ENCODE assay signal across 8 cellular contexts in the genomic region with DNA sequence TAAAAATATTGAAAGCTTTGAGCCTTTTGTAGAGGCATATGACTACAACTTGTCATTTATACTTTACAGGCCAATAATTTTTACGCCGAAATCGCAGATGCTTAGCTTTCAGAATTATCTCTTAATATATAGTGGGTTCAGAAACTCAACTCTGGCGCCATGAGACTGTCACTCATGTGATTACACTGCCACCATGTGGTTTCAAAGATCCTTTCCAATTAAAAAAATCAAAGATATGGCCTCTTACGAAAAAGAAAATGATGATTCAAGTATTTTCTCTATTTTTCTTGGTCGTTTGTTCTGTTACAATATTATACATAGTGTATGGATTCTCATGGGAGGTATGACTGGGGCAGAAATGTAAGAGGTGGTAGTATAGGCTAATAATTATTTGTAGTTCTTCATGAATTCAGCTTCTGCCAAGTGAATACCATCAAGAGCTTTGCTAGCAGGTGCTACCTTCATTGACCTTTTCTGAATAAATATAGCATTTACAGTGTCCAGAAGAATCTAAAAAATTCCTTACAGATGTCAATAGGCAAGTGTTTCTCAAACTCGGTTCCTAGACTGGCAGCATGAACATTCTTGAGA.
DNase-seq lines count a peak whose midpoint lies in the region; ATAC-seq and TF ChIP-seq lines count a peak whose summit lies in the region.

No MANE protein-coding gene starts in this region.

- H3K9me3 ChIP-seq in Caco-2: no peaks in the 10 kb centered on the region
- H3K9me3 ChIP-seq in PC-3 (ENCODE audit: low read length): no peaks in the 10 kb centered on the region
- no peaks in the 10 kb centered on the region for H3K9me3 ChIP-seq in esophagus squamous epithelium

- H3K36me3 ChIP-seq in Caco-2 (ENCODE audit: control insufficient read depth, insufficient read depth, low read length) (no peaks in the 10 kb centered on the region), PC-3 (ENCODE audit: low read depth, low read length) (no peaks in the 10 kb centered on the region), esophagus squamous epithelium (no peaks in the 10 kb centered on the region)

- peak; percentile 74 for ATAC-seq in GM19043 (IDR thresholded peaks at IDR 0.05; ENCODE audit: low read depth, unreplicated experiment)
- ATAC-seq in PC-3: peak; percentile 77

- peak overlapping the region; percentile 30 for H3K4me2 ChIP-seq in PC-3 (ENCODE audit: low read length)

- no peaks in the 10 kb centered on the region for H3K9me2 ChIP-seq in PC-3 (replicated peaks; ENCODE audit: low read length)

- no peaks in the 10 kb centered on the region for H3K79me2 ChIP-seq in PC-3 (ENCODE audit: low read length)

- H3K4me1 Mint-ChIP-seq in Caco-2 (ENCODE audit: low read depth, unreplicated experiment): no peaks in the 10 kb centered on the region
- peaks cover 1% of the 10 kb centered on the region for H3K4me1 Mint-ChIP-seq in activated T-helper 2 cell treated with anti-CD3 and anti-CD28 coated beads, Interferon-gamma antibody, Interleukin-2, Interleukin-4, amounts not matched to agents 10 μg/mL and 5 μg/mL and 100 μg/mL, durations not matched to agents 14 hours and 24 hours and 36 hours (ENCODE audit: low read depth)
- H3K4me1 Mint-ChIP-seq in activated CD4-positive, alpha-beta memory T cell treated with anti-CD3 and anti-CD28 coated beads, Interleukin-2, amount 10 ng/mL, durations not matched to agents 7 days and 5 days: no peaks in the 10 kb centered on the region

- DNase-seq in Caco-2: peak in 1 of 2 experiments; percentile 35
- peak; percentile 69 for DNase-seq in HT-29 (ENCODE audit: low spot score)
- DNase-seq in PC-3: peak; percentile 66
- peak; percentile 0 for DNase-seq in esophagus squamous epithelium (lab: John Stamatoyannopoulos, UW)
- peak; percentile 57 for DNase-seq in pons (ENCODE audit: low spot score)
- DNase-seq in activated T-helper 2 cell treated with anti-CD3 and anti-CD28 coated beads, Interferon-gamma antibody, Interleukin-2, Interleukin-4, amounts not matched to agents 10 μg/mL and 5 μg/mL and 100 μg/mL, durations not matched to agents 14 hours and 24 hours and 36 hours (ENCODE audit: low spot score): no peak
- no peak for DNase-seq in activated CD4-positive, alpha-beta memory T cell treated with anti-CD3 and anti-CD28 coated beads, Interleukin-2, amount 10 ng/mL, durations not matched to agents 7 days and 5 days

- H3K27ac ChIP-seq in PC-3 (ENCODE audit: low read length): no peak overlapping the region
- H3K27ac ChIP-seq in esophagus squamous epithelium: no peak overlapping the region

- H3K4me3 ChIP-seq in Caco-2 (ENCODE audit: low read depth, low read length) (no peak overlapping the region), PC-3 (ENCODE audit: low read length) (no peak overlapping the region), esophagus squamous epithelium (no peak overlapping the region)

- no peaks in the 10 kb centered on the region for H4K20me1 ChIP-seq in PC-3 (ENCODE audit: low read length)

- peak; percentile 55 to 56 for TF ChIP-seq CTCF in Caco-2 (IDR thresholded peaks at IDR 0.05; ENCODE audit: insufficient read depth in 1 of 2, low read depth in 1 of 2, low read length in 1 of 2, severe bottlenecking in 1 of 2, unreplicated experiment in 1 of 2)
- TF ChIP-seq CTCF in PC-3 (conservative IDR thresholded peaks at IDR 0.05; ENCODE audit: low read depth, low read length): peak; percentile 89
- TF ChIP-seq CTCF in esophagus squamous epithelium (IDR thresholded peaks at IDR 0.05): peak; percentile 18 to 59 (median 42)

- no peak overlapping the region for H3K27ac Mint-ChIP-seq in Caco-2 (ENCODE audit: unreplicated experiment)
- no peak overlapping the region for H3K27ac Mint-ChIP-seq in activated T-helper 2 cell treated with anti-CD3 and anti-CD28 coated beads, Interferon-gamma antibody, Interleukin-2, Interleukin-4, amounts not matched to agents 10 μg/mL and 5 μg/mL and 100 μg/mL, durations not matched to agents 14 hours and 24 hours and 36 hours
- no peak overlapping the region for H3K27ac Mint-ChIP-seq in activated CD4-positive, alpha-beta memory T cell treated with anti-CD3 and anti-CD28 coated beads, Interleukin-2, amount 10 ng/mL, durations not matched to agents 7 days and 5 days

- POLR2A ChIA-PET in Caco-2 (lab: Charles Lee): no interaction called here
- POLR2A ChIA-PET in PC-3 (lab: Charles Lee; ENCODE audit: unreplicated experiment): interaction anchor here (0.6 kb wide), 1 partner anchor 1622 kb away, joined by 25 read pairs; no protein-coding TSS in a partner anchor
- POLR2A ChIA-PET in activated CD4-positive, alpha-beta memory T cell treated with anti-CD3 and anti-CD28 coated beads, Interleukin-2, amount 10 ng/mL, durations not matched to agents 7 days and 5 days (lab: Charles Lee): no interaction called here

- peaks cover 17% of the 10 kb centered on the region for H3K27me3 Mint-ChIP-seq in Caco-2 (ENCODE audit: insufficient read depth, unreplicated experiment)
- H3K27me3 Mint-ChIP-seq in activated T-helper 2 cell treated with anti-CD3 and anti-CD28 coated beads, Interferon-gamma antibody, Interleukin-2, Interleukin-4, amounts not matched to agents 10 μg/mL and 5 μg/mL and 100 μg/mL, durations not matched to agents 14 hours and 24 hours and 36 hours (ENCODE audit: low read depth): peaks cover 6% of the 10 kb centered on the region
- H3K27me3 Mint-ChIP-seq in activated CD4-positive, alpha-beta memory T cell treated with anti-CD3 and anti-CD28 coated beads, Interleukin-2, amount 10 ng/mL, durations not matched to agents 7 days and 5 days: no peaks in the 10 kb centered on the region

- BruUV-seq in Caco-2 (replicated peaks; lab: Mats Ljungman, UMichigan) (no TSS peak), PC-3 (replicated peaks; lab: Mats Ljungman, UMichigan) (no TSS peak)

- WGBS in esophagus squamous epithelium, 2 donors: 7 to 11% methylated on average over 7 of the region's 7 CpGs

- H3K4me3 Mint-ChIP-seq in Caco-2 (ENCODE audit: unreplicated experiment): no peak overlapping the region
- H3K4me3 Mint-ChIP-seq in activated T-helper 2 cell treated with anti-CD3 and anti-CD28 coated beads, Interferon-gamma antibody, Interleukin-2, Interleukin-4, amounts not matched to agents 10 μg/mL and 5 μg/mL and 100 μg/mL, durations not matched to agents 14 hours and 24 hours and 36 hours (ENCODE audit: low read depth): no peak overlapping the region
- H3K4me3 Mint-ChIP-seq in activated CD4-positive, alpha-beta memory T cell treated with anti-CD3 and anti-CD28 coated beads, Interleukin-2, amount 10 ng/mL, durations not matched to agents 7 days and 5 days: no peak overlapping the region

- intact Hi-C loops in Caco-2 (cut with micrococcal nuclease; ENCODE audit: unreplicated experiment): loop anchor here (1.0 to 10.0 kb wide), 4 partner anchors 226 to 803 kb away; no protein-coding TSS in a partner anchor
- intact Hi-C loops in PC-3 (cut with micrococcal nuclease): loop anchor here (1.0 to 5.0 kb wide), 6 partner anchors 150 to 800 kb away; no protein-coding TSS in a partner anchor
- intact Hi-C loops in esophagus squamous epithelium (cut with DNase I): loop anchor here (10.0 kb wide), 1 partner anchor 633 kb away; no protein-coding TSS in a partner anchor
- intact Hi-C loops in activated T-helper 2 cell treated with anti-CD3 and anti-CD28 coated beads, Interferon-gamma antibody, Interleukin-2, Interleukin-4, amounts not matched to agents 10 μg/mL and 5 μg/mL and 100 μg/mL, durations not matched to agents 14 hours and 24 hours and 36 hours (cut with micrococcal nuclease): loop anchor here (1.0 to 10.0 kb wide), 3 partner anchors 335 to 803 kb away; no protein-coding TSS in a partner anchor

- H3K4me1 ChIP-seq in Caco-2 (no peaks in the 10 kb centered on the region), PC-3 (ENCODE audit: insufficient read depth, low read length) (no peaks in the 10 kb centered on the region; the same call in 1 of the 2 replicates), esophagus squamous epithelium (no peaks in the 10 kb centered on the region)

- H3K36me3 Mint-ChIP-seq in Caco-2 (ENCODE audit: insufficient read depth, unreplicated experiment): no peaks in the 10 kb centered on the region
- H3K36me3 Mint-ChIP-seq in activated T-helper 2 cell treated with anti-CD3 and anti-CD28 coated beads, Interferon-gamma antibody, Interleukin-2, Interleukin-4, amounts not matched to agents 10 μg/mL and 5 μg/mL and 100 μg/mL, durations not matched to agents 14 hours and 24 hours and 36 hours (ENCODE audit: low read depth): no peaks in the 10 kb centered on the region
- H3K36me3 Mint-ChIP-seq in activated CD4-positive, alpha-beta memory T cell treated with anti-CD3 and anti-CD28 coated beads, Interleukin-2, amount 10 ng/mL, durations not matched to agents 7 days and 5 days (ENCODE audit: low read depth): no peaks in the 10 kb centered on the region

- no peak for TF ChIP-seq POLR2A in esophagus squamous epithelium (IDR thresholded peaks at IDR 0.05)

- no peaks in the 10 kb centered on the region for H3F3A ChIP-seq in PC-3 (ENCODE audit: low read length, unreplicated experiment)

- H3K27me3 ChIP-seq in Caco-2 (replicated peaks; ENCODE audit: control insufficient read depth, insufficient read depth, low read length): no peaks in the 10 kb centered on the region
- peaks cover 31% of the 10 kb centered on the region for H3K27me3 ChIP-seq in PC-3 (ENCODE audit: low read length)
- H3K27me3 ChIP-seq in esophagus squamous epithelium: peaks cover 0 to 25% (median 0%) of the 10 kb centered on the region in 4 donors

- H3K9me3 Mint-ChIP-seq in Caco-2 (ENCODE audit: unreplicated experiment): no peaks in the 10 kb centered on the region
- H3K9me3 Mint-ChIP-seq in activated T-helper 2 cell treated with anti-CD3 and anti-CD28 coated beads, Interferon-gamma antibody, Interleukin-2, Interleukin-4, amounts not matched to agents 10 μg/mL and 5 μg/mL and 100 μg/mL, durations not matched to agents 14 hours and 24 hours and 36 hours: no peaks in the 10 kb centered on the region
- H3K9me3 Mint-ChIP-seq in activated CD4-positive, alpha-beta memory T cell treated with anti-CD3 and anti-CD28 coated beads, Interleukin-2, amount 10 ng/mL, durations not matched to agents 7 days and 5 days: no peaks in the 10 kb centered on the region

- CTCF ChIA-PET in Caco-2 (lab: Charles Lee) (interaction anchor here (0.6 to 2.2 kb wide), 5 partner anchors 222 to 636 kb away, joined by 3 to 10 read pairs (median 5); no protein-coding TSS in a partner anchor), PC-3 (lab: Charles Lee) (interaction anchor here (0.5 to 2.2 kb wide), 9 partner anchors 222 to 636 kb away, joined by 3 to 17 read pairs (median 3); no protein-coding TSS in a partner anchor)
- CTCF ChIA-PET in activated CD4-positive, alpha-beta memory T cell treated with anti-CD3 and anti-CD28 coated beads, Interleukin-2, amount 10 ng/mL, durations not matched to agents 7 days and 5 days (lab: Charles Lee): interaction anchor here (0.8 to 2.2 kb wide), 3 partner anchors 634 to 636 kb away, joined by 3 to 16 read pairs (median 3); no protein-coding TSS in a partner anchor

- H3K9ac ChIP-seq in PC-3 (ENCODE audit: low read length): no peak overlapping the region

- H2AFZ ChIP-seq in PC-3 (ENCODE audit: low read length): peak overlapping the region; percentile 5; the same call in 1 of the 2 replicates

Comparison
In these comparisons a context has a peak if more than half of its experiments do, and no peak if none do; other contexts are left out.
1. DNase-seq: peak in HT-29 (single experiment), PC-3 (single experiment), esophagus squamous epithelium (single experiment) and pons (single experiment); none in activated T-helper 2 cell treated with anti-CD3 and anti-CD28 coated beads, Interferon-gamma antibody, Interleukin-2, Interleukin-4, amounts not matched to agents 10 μg/mL and 5 μg/mL and 100 μg/mL, durations not matched to agents 14 hours and 24 hours and 36 hours (single experiment) and activated CD4-positive, alpha-beta memory T cell treated with anti-CD3 and anti-CD28 coated beads, Interleukin-2, amount 10 ng/mL, durations not matched to agents 7 days and 5 days (single experiment).
2. Peak in every context shown above with its lines, with median percentiles within 50 percentile points of each other: CTCF ChIP-seq.